Comparison of ENCODE assay signal across 30 cellular contexts in the genomic region with DNA sequence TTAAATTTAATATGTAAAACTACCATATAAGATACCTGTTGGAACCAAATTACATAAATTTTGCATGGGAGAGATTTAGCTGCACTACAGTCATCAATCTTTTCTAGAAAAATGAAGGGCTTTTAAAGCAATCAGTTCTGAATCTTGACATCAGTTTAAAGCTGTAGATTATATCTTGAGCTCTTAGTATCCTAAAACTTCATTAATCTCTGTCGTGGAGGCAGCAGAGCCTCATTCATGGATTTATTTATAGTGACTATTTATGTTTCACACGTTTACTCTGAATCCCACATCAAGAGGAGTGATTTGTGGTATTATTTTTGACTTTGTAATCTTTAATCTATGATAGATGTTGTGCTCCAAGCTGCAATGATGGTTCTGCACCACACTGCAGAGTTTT.
"Had no signal": no experiment of that assay in that cellular context is flagged by ENCODE, and none has a peak within 500 bp of the region (broad histone marks: within the 10 kb centered on the region; RNA-seq: fewer than 3 reads in every experiment).

No MANE protein-coding gene starts in this region.

- H3K27me3 ChIP-seq: adrenal gland, ascending aorta, cardiac muscle cell had no signal

- H3K27ac ChIP-seq: adrenal gland, ascending aorta, cardiac muscle cell had no signal

- H3K9me3 ChIP-seq: adrenal gland, ascending aorta had no signal

- H3K36me3 ChIP-seq: adrenal gland, ascending aorta, cardiac muscle cell had no signal

- H3K4me3 ChIP-seq: adrenal gland, ascending aorta, cardiac muscle cell had no signal

- ATAC-seq: activated CD8-positive, alpha-beta T cell treated with anti-CD3 and anti-CD28 coated beads for 36 hours; activated naive CD4-positive, alpha-beta T cell treated with anti-CD3 and anti-CD28 coated beads, Interleukin-2, amount 50 U/mL, for 72 hours; activated T-cell treated with anti-CD3 and anti-CD28 coated beads, Interleukin-2, amount 50 U/mL, for 4 hours; activated T-cell treated with anti-CD3 and anti-CD28 coated beads, Interleukin-2, amount 50 U/mL, for 72 hours; activated T-helper 17 cell treated with anti-CD3 and anti-CD28 coated beads, Interleukin-2, amount 50 U/mL, for 72 hours had no signal

- DNase-seq: activated B cell treated with CpG ODN at 0.5 μM for 24 hours; activated CD4-positive, alpha-beta memory T cell treated with anti-CD3 and anti-CD28 coated beads for 36 hours; activated CD4-positive, alpha-beta T cell treated with anti-CD3 and anti-CD28 coated beads for 4 hours; activated CD4-positive, alpha-beta T cell treated with anti-CD3 and anti-CD28 coated beads, Interleukin-2, amount 10 ng/mL, durations not matched to agents 24 days and 14 days; activated CD4-positive, alpha-beta T cell treated with anti-CD3 and anti-CD28 coated beads, Interleukin-2, amount 50 U/mL, for 1 hour; activated CD4-positive, alpha-beta T cell treated with anti-CD3 and anti-CD28 coated beads, Interleukin-2, amount 50 U/mL, for 4 hours; activated CD4-positive, CD25-positive, alpha-beta regulatory T cell treated with anti-CD3 and anti-CD28 coated beads, Interleukin-2, amount 50 U/mL, for 72 hours; activated CD8-positive, alpha-beta memory T cell treated with anti-CD3 and anti-CD28 coated beads, Interleukin-2, amount 50 U/mL, for 4 hours; activated CD8-positive, alpha-beta T cell treated with anti-CD3 and anti-CD28 coated beads for 36 hours; activated effector memory CD4-positive, alpha-beta T cell treated with anti-CD3 and anti-CD28 coated beads, Interleukin-2, amount 50 U/mL, for 16 hours; activated gamma-delta T cell treated with Interleukin-2 at 50 U/mL for 16 hours; activated naive CD4-positive, alpha-beta T cell; activated naive CD4-positive, alpha-beta T cell treated with anti-CD3 and anti-CD28 coated beads for 36 hours; activated naive CD4-positive, alpha-beta T cell treated with anti-CD3 and anti-CD28 coated beads, Interleukin-2, amount 50 U/mL, for 16 hours; activated naive CD8-positive, alpha-beta T cell treated with anti-CD3 and anti-CD28 coated beads for 36 hours; activated T-cell treated with anti-CD3 and anti-CD28 coated beads for 4 hours; activated T-cell treated with anti-CD3 and anti-CD28 coated beads, Interleukin-2, amount 50 U/mL, for 1 hour; activated T-cell treated with anti-CD3 and anti-CD28 coated beads, Interleukin-2, amount 50 U/mL, for 4 hours; activated T-cell treated with anti-CD3 and anti-CD28 coated beads, Interleukin-2, amount 50 U/mL, for 72 hours; adrenal gland; amygdala; anterior cingulate cortex; caudate nucleus; cerebellar nuclear complex; T-helper 2 cell; T-helper 9 cell had no signal
